In genomic region chr10:63466168-63466935, GRCh38 we compare ENCODE assay signal across 8 cellular contexts. TPM values are rescaled to one million over a fixed set of nuclear protein-coding genes. Genes with fewer than 3 reads are reported as not detected.
DNase-seq lines count a peak whose midpoint lies in the region; TF ChIP-seq lines count a peak whose summit lies in the region.

No MANE protein-coding gene starts in this region.

- peaks cover 91% of the 10 kb centered on the region for H3K79me2 ChIP-seq in GM23248 (ENCODE audit: insufficient read depth)

- H3K27me3 ChIP-seq in GM23248 (replicated peaks; ENCODE audit: insufficient read depth) (no peaks in the 10 kb centered on the region), kidney epithelial cell (ENCODE audit: control insufficient read depth, insufficient read depth, low read length) (no peaks in the 10 kb centered on the region)

- H3F3A ChIP-seq in GM23248 (ENCODE audit: insufficient read depth), result peaks cover 26% of the 10 kb centered on the region

- peak overlapping the region; percentile 68 for H2AFZ ChIP-seq in GM23248

- H3K27ac ChIP-seq in GM23248 (peak overlapping the region; percentile 81), KOPT-K1 (ENCODE audit: low read depth, low read length, poor library complexity, severe bottlenecking) (peak overlapping the region; percentile 70)

- H3K36me3 ChIP-seq in GM23248 (ENCODE audit: low read depth), result no peaks in the 10 kb centered on the region
- no peaks in the 10 kb centered on the region for H3K36me3 ChIP-seq in KOPT-K1 (ENCODE audit: insufficient read depth, low read length)
- H3K36me3 ChIP-seq in kidney epithelial cell (ENCODE audit: control insufficient read depth, insufficient read depth, low read length), result no peaks in the 10 kb centered on the region

- TF ChIP-seq CTCF in kidney epithelial cell (IDR thresholded peaks at IDR 0.05; ENCODE audit: insufficient read depth, low read length, poor library complexity, severe bottlenecking), result no peak

- WGBS in GM23248 (ENCODE audit: low coverage in 1 of 2, low lambda C conversion rate in 2 of 2, missing lambda C conversion rate in 2 of 2), 2 experiments, result 10% methylated on average over 18 to 21 of the region's 21 CpGs

- H3K4me3 ChIP-seq in GM23248 (peak overlapping the region; percentile 79), kidney epithelial cell (ENCODE audit: low read depth, low read length) (peak overlapping the region; percentile 99)

- peaks cover 33% of the 10 kb centered on the region for H3K4me1 ChIP-seq in GM23248 (ENCODE audit: insufficient read depth)

- DNase-seq in GM04504 (ENCODE audit: low read depth) (peak; percentile 31), GM23248 (peak; percentile 79), T-helper 1 cell (peak in 3 of 5 donors; percentile 14 to 18 (median 16)), cerebellum (ENCODE audit: low spot score) (peak; percentile 33), kidney epithelial cell (ENCODE audit: low read depth) (no peak), NCI-H1436 treated with DMSO at 0.1 percent for 48 hours (lab: John Stamatoyannopoulos, UW) (no peak)
- DNase-seq in stimulated activated CD4-positive, alpha-beta T cell treated with anti-CD3 and anti-CD28 coated beads, Interleukin-1b, Interleukin-23, amount 100 ng/mL, for 24 hours (ENCODE audit: low read depth in 4 of 4, low spot score in 1 of 4), result peak; percentile 2 to 17 (median 10)

- H3K9me3 ChIP-seq in GM23248 (ENCODE audit: low read depth), result no peaks in the 10 kb centered on the region
- no peaks in the 10 kb centered on the region for H3K9me3 ChIP-seq in KOPT-K1 (ENCODE audit: insufficient read depth, low read length, poor library complexity, severe bottlenecking)

- in situ Hi-C loops in GM23248 (cut with MboI), result no loop called here

- H3K9me2 ChIP-seq in GM23248 (ENCODE audit: insufficient read depth), result no peaks in the 10 kb centered on the region

- H3K9ac ChIP-seq in GM23248, result peak overlapping the region; percentile 86

- peaks cover 6% of the 10 kb centered on the region; the same call in 1 of the 2 replicates for H4K20me1 ChIP-seq in GM23248 (ENCODE audit: insufficient read depth)

- H3K4me2 ChIP-seq in GM23248 (ENCODE audit: unreplicated experiment), result peak overlapping the region; percentile 91

RNA-seq across cellular contexts. Expression of gene JMJD1C, which starts 0.6 kb away (rescaled TPM):
- 74.3 and 76.5 TPM in 2 replicates for total RNA-seq in GM23248 (2014; rRNA removed; shearing (Covaris generic))
- 30.3 and 34.6 TPM in 2 replicates for polyA plus RNA-seq in GM23248 (2016; fragmentation: Nextera tagmentation; extraction: Ambion mirVana)
- total RNA-seq in cerebellum, result 205 TPM
- 90.3 and 98.3 TPM in 2 replicates for total RNA-seq in kidney epithelial cell

RNA-seq across cellular contexts. Expression of gene REEP3, which starts 54.8 kb away (rescaled TPM):
- total RNA-seq in GM23248 (2014; rRNA removed; shearing (Covaris generic)), result 72.1 and 76.6 TPM in 2 replicates
- 66.1 and 69.9 TPM in 2 replicates for polyA plus RNA-seq in GM23248 (2016; fragmentation: Nextera tagmentation; extraction: Ambion mirVana)
- total RNA-seq in cerebellum, result 18.7 TPM
- 45.4 and 59.8 TPM in 2 replicates for total RNA-seq in kidney epithelial cell

Comparison
In these comparisons a context has a peak if more than half of its experiments do, and no peak if none do; other contexts are left out.
1. DNase-seq: peak in GM04504 (single experiment), GM23248 (single experiment), T-helper 1 cell (3 of 5), cerebellum (single experiment) and stimulated activated CD4-positive, alpha-beta T cell treated with anti-CD3 and anti-CD28 coated beads, Interleukin-1b, Interleukin-23, amount 100 ng/mL, for 24 hours (4 of 4); none in kidney epithelial cell (single experiment) and NCI-H1436 treated with DMSO at 0.1 percent for 48 hours (single experiment).